In the genomic region with DNA sequence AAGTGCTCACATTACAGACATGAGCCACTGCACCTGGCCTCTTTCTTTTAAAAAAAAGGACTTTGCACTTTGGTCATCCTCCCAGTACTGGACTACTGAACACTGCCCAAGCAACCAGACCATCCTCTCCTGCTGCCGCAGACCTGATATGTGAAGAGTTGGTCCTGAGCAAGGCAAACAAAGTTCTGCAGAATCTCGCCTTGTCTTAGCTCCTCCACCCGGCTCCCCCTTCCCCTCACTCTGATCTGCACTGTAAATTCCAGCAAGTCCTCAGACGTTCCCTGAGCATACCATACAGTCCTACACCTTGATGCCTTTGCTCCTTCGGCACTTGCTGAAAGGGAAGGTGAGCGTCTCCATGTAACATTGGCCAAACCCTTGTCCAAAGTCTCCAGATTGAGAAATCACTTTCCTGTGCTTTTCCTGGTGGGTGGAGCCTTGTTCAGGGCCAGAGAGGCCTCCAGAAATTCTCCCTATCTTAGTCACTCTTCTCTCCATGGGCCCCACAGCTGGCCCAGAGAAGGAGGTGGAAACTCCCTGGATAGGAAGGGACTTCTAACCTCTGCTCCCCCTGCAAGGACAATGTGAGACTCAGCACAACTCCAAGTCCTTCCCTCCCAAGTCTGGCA, we compare ENCODE assay signal across 1 cellular context.
TF ChIP-seq lines count a peak whose summit lies in the region.

No MANE protein-coding gene starts in this region.

TF ChIP-seq in HepG2, 621 proteins besides CTCF, POLR2A, EP300 and RAD21 (continues in another document):
- TF ChIP-seq ZNF883 (CRISPR knock-in tag; IDR thresholded peaks at IDR 0.05; ENCODE audit: not compliant biosample characterization), result no peak
- no peak for TF ChIP-seq ZNF577 (CRISPR knock-in tag; IDR thresholded peaks at IDR 0.05; ENCODE audit: borderline replicate concordance, low read depth)
- TF ChIP-seq ZNF343 (CRISPR knock-in tag; IDR thresholded peaks at IDR 0.05), result no peak
- TF ChIP-seq NFE2 (CRISPR knock-in tag; IDR thresholded peaks at IDR 0.05), result no peak
- TF ChIP-seq MED1 (CRISPR knock-in tag; IDR thresholded peaks at IDR 0.05), result peak; percentile 64; the same call in 1 of the 2 replicates
- TF ChIP-seq SSRP1 (CRISPR knock-in tag; IDR thresholded peaks at IDR 0.05), result peak; percentile 40; the same call in 1 of the 2 replicates
- peak; percentile 64 for TF ChIP-seq TEAD3 (CRISPR knock-in tag; optimal IDR thresholded peaks at IDR 0.05; ENCODE audit: borderline replicate concordance)
- TF ChIP-seq NPAS2 (CRISPR knock-in tag; IDR thresholded peaks at IDR 0.05; ENCODE audit: borderline replicate concordance), result no peak
- no peak for TF ChIP-seq KLF12 (CRISPR knock-in tag; IDR thresholded peaks at IDR 0.05; ENCODE audit: borderline replicate concordance)
- TF ChIP-seq, protein P1, sequence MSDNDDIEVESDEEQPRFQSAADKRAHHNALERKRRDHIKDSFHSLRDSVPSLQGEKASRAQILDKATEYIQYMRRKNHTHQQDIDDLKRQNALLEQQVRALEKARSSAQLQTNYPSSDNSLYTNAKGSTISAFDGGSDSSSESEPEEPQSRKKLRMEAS (IDR thresholded peaks at IDR 0.05), result 0 out of 2 replicates have a peak, but pooled peaks have one; percentile 38
- 0 out of 2 replicates have a peak, but pooled peaks have one; percentile 24 for TF ChIP-seq ZNF264 (CRISPR knock-in tag; IDR thresholded peaks at IDR 0.05)
- TF ChIP-seq ZNF468 (CRISPR knock-in tag; IDR thresholded peaks at IDR 0.05), result no peak
- TF ChIP-seq HDAC2 (CRISPR knock-in tag; IDR thresholded peaks at IDR 0.05), result peak; percentile 41; the same call in 1 of the 2 replicates
- no peak for TF ChIP-seq ZNF33B (CRISPR knock-in tag; IDR thresholded peaks at IDR 0.05)
- no peak; the same call in 1 of the 2 replicates for TF ChIP-seq MYC (CRISPR knock-in tag; IDR thresholded peaks at IDR 0.05; ENCODE audit: borderline replicate concordance)
- TF ChIP-seq, protein P2, sequence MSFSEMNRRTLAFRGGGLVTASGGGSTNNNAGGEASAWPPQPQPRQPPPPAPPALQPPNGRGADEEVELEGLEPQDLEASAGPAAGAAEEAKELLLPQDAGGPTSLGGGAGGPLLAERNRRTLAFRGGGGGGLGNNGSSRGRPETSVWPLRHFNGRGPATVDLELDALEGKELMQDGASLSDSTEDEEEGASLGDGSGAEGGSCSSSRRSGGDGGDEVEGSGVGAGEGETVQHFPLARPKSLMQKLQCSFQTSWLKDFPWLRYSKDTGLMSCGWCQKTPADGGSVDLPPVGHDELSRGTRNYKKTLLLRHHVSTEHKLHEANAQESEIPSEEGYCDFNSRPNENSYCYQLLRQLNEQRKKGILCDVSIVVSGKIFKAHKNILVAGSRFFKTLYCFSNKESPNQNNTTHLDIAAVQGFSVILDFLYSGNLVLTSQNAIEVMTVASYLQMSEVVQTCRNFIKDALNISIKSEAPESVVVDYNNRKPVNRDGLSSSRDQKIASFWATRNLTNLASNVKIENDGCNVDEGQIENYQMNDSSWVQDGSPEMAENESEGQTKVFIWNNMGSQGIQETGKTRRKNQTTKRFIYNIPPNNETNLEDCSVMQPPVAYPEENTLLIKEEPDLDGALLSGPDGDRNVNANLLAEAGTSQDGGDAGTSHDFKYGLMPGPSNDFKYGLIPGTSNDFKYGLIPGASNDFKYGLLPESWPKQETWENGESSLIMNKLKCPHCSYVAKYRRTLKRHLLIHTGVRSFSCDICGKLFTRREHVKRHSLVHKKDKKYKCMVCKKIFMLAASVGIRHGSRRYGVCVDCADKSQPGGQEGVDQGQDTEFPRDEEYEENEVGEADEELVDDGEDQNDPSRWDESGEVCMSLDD (CRISPR knock-in tag; IDR thresholded peaks at IDR 0.05; ENCODE audit: borderline replicate concordance), result no peak
- TF ChIP-seq ZNF879 (CRISPR knock-in tag; IDR thresholded peaks at IDR 0.05), result no peak
- no peak for TF ChIP-seq ZNF253 (CRISPR knock-in tag; IDR thresholded peaks at IDR 0.05; ENCODE audit: borderline replicate concordance)
- TF ChIP-seq AKAP8 (CRISPR knock-in tag; IDR thresholded peaks at IDR 0.05), result no peak
- TF ChIP-seq ZNF782 (CRISPR knock-in tag; IDR thresholded peaks at IDR 0.05; ENCODE audit: borderline replicate concordance), result no peak
- TF ChIP-seq NBN (conservative IDR thresholded peaks at IDR 0.05), result no peak
- 0 out of 2 replicates have a peak, but pooled peaks have one; percentile 65 for TF ChIP-seq WIZ (CRISPR knock-in tag; IDR thresholded peaks at IDR 0.05)
- no peak for TF ChIP-seq MLLT10 (CRISPR knock-in tag; IDR thresholded peaks at IDR 0.05)
- no peak for TF ChIP-seq ZNF543 (CRISPR knock-in tag; IDR thresholded peaks at IDR 0.05)
- peak; percentile 48; the same call in 1 of the 2 replicates for TF ChIP-seq CHD4 (IDR thresholded peaks at IDR 0.05; ENCODE audit: borderline replicate concordance, low read length)
- no peak for TF ChIP-seq ZSCAN12 (CRISPR knock-in tag; IDR thresholded peaks at IDR 0.05)
- no peak for TF ChIP-seq PHB2 (IDR thresholded peaks at IDR 0.05; ENCODE audit: partially characterized antibody)
- TF ChIP-seq, protein P3, sequence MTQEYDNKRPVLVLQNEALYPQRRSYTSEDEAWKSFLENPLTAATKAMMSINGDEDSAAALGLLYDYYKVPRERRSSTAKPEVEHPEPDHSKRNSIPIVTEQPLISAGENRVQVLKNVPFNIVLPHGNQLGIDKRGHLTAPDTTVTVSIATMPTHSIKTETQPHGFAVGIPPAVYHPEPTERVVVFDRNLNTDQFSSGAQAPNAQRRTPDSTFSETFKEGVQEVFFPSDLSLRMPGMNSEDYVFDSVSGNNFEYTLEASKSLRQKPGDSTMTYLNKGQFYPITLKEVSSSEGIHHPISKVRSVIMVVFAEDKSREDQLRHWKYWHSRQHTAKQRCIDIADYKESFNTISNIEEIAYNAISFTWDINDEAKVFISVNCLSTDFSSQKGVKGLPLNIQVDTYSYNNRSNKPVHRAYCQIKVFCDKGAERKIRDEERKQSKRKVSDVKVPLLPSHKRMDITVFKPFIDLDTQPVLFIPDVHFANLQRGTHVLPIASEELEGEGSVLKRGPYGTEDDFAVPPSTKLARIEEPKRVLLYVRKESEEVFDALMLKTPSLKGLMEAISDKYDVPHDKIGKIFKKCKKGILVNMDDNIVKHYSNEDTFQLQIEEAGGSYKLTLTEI (CRISPR knock-in tag; conservative IDR thresholded peaks at IDR 0.05), result no peak
- TF ChIP-seq, protein P4, sequence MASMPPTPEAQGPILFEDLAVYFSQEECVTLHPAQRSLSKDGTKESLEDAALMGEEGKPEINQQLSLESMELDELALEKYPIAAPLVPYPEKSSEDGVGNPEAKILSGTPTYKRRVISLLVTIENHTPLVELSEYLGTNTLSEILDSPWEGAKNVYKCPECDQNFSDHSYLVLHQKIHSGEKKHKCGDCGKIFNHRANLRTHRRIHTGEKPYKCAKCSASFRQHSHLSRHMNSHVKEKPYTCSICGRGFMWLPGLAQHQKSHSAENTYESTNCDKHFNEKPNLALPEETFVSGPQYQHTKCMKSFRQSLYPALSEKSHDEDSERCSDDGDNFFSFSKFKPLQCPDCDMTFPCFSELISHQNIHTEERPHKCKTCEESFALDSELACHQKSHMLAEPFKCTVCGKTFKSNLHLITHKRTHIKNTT (CRISPR knock-in tag; IDR thresholded peaks at IDR 0.05), result no peak
- TF ChIP-seq, protein P5, sequence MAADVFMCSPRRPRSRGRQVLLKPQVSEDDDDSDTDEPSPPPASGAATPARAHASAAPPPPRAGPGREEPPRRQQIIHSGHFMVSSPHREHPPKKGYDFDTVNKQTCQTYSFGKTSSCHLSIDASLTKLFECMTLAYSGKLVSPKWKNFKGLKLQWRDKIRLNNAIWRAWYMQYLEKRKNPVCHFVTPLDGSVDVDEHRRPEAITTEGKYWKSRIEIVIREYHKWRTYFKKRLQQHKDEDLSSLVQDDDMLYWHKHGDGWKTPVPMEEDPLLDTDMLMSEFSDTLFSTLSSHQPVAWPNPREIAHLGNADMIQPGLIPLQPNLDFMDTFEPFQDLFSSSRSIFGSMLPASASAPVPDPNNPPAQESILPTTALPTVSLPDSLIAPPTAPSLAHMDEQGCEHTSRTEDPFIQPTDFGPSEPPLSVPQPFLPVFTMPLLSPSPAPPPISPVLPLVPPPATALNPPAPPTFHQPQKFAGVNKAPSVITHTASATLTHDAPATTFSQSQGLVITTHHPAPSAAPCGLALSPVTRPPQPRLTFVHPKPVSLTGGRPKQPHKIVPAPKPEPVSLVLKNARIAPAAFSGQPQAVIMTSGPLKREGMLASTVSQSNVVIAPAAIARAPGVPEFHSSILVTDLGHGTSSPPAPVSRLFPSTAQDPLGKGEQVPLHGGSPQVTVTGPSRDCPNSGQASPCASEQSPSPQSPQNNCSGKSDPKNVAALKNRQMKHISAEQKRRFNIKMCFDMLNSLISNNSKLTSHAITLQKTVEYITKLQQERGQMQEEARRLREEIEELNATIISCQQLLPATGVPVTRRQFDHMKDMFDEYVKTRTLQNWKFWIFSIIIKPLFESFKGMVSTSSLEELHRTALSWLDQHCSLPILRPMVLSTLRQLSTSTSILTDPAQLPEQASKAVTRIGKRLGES (CRISPR knock-in tag; IDR thresholded peaks at IDR 0.05; ENCODE audit: borderline replicate concordance), result no peak
- no peak for TF ChIP-seq ZNF841 (CRISPR knock-in tag; IDR thresholded peaks at IDR 0.05; ENCODE audit: borderline replicate concordance)
- peak; percentile 46; the same call in 1 of the 2 replicates for TF ChIP-seq ESRRA (CRISPR knock-in tag; IDR thresholded peaks at IDR 0.05; ENCODE audit: low read depth)
- no peak; a peak in 1 of 4 replicates for TF ChIP-seq KLF16 (CRISPR knock-in tag; IDR thresholded peaks at IDR 0.05)
- TF ChIP-seq MYNN (CRISPR knock-in tag; IDR thresholded peaks at IDR 0.05; ENCODE audit: low read depth), result no peak
- TF ChIP-seq TAF15 (IDR thresholded peaks at IDR 0.05; ENCODE audit: low read depth, low read length, poor library complexity, severe bottlenecking), result no peak
- TF ChIP-seq NR2F2 (IDR thresholded peaks at IDR 0.05; ENCODE audit: borderline replicate concordance, low read depth), result 0 out of 2 replicates have a peak, but pooled peaks have one; percentile 17
- TF ChIP-seq, protein P6, sequence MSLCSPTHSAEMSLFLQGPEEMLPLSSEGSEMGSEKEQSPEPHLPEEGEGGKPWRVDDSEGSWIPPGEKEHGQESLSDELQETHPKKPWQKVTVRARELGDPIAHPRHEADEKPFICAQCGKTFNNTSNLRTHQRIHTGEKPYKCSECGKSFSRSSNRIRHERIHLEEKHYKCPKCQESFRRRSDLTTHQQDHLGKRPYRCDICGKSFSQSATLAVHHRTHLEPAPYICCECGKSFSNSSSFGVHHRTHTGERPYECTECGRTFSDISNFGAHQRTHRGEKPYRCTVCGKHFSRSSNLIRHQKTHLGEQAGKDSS (CRISPR knock-in tag; IDR thresholded peaks at IDR 0.05; ENCODE audit: borderline replicate concordance, low read depth), result no peak
- no peak for TF ChIP-seq ZNF564 (CRISPR knock-in tag; IDR thresholded peaks at IDR 0.05)
- no peak for TF ChIP-seq SIN3B (IDR thresholded peaks at IDR 0.05; ENCODE audit: low read length)
- no peak for TF ChIP-seq ZFP62 (CRISPR knock-in tag; IDR thresholded peaks at IDR 0.05)
- no peak for TF ChIP-seq MZF1 (CRISPR knock-in tag; IDR thresholded peaks at IDR 0.05; ENCODE audit: borderline replicate concordance)
- no peak for TF ChIP-seq LCORL (IDR thresholded peaks at IDR 0.05)
- peak; percentile 54; the same call in 1 of the 2 replicates for TF ChIP-seq LCORL (CRISPR knock-in tag; IDR thresholded peaks at IDR 0.05)
- TF ChIP-seq JUND (CRISPR knock-in tag; IDR thresholded peaks at IDR 0.05), result peak; percentile 91
- no peak for TF ChIP-seq MTF1 (CRISPR knock-in tag; IDR thresholded peaks at IDR 0.05)
- no peak for TF ChIP-seq NFIB (CRISPR knock-in tag; IDR thresholded peaks at IDR 0.05; ENCODE audit: borderline replicate concordance)
- TF ChIP-seq, protein P7, sequence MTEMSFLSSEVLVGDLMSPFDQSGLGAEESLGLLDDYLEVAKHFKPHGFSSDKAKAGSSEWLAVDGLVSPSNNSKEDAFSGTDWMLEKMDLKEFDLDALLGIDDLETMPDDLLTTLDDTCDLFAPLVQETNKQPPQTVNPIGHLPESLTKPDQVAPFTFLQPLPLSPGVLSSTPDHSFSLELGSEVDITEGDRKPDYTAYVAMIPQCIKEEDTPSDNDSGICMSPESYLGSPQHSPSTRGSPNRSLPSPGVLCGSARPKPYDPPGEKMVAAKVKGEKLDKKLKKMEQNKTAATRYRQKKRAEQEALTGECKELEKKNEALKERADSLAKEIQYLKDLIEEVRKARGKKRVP (CRISPR knock-in tag; IDR thresholded peaks at IDR 0.05), result no peak
- TF ChIP-seq ZNF781 (CRISPR knock-in tag; IDR thresholded peaks at IDR 0.05; ENCODE audit: borderline replicate concordance, not compliant biosample characterization), result no peak
- TF ChIP-seq, protein P8, sequence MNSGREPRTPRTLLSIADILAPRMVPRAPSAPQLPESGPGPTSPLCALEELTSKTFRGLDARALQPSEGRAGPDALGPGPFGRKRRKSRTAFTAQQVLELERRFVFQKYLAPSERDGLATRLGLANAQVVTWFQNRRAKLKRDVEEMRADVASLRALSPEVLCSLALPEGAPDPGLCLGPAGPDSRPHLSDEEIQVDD (CRISPR knock-in tag; IDR thresholded peaks at IDR 0.05; ENCODE audit: borderline replicate concordance), result no peak
- TF ChIP-seq, protein P9, sequence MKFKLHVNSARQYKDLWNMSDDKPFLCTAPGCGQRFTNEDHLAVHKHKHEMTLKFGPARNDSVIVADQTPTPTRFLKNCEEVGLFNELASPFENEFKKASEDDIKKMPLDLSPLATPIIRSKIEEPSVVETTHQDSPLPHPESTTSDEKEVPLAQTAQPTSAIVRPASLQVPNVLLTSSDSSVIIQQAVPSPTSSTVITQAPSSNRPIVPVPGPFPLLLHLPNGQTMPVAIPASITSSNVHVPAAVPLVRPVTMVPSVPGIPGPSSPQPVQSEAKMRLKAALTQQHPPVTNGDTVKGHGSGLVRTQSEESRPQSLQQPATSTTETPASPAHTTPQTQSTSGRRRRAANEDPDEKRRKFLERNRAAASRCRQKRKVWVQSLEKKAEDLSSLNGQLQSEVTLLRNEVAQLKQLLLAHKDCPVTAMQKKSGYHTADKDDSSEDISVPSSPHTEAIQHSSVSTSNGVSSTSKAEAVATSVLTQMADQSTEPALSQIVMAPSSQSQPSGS (CRISPR knock-in tag; IDR thresholded peaks at IDR 0.05), result 0 out of 2 replicates have a peak, but pooled peaks have one; percentile 5
- TF ChIP-seq PAF1 (CRISPR knock-in tag; IDR thresholded peaks at IDR 0.05), result no peak
- TF ChIP-seq FOXK1 (CRISPR knock-in tag; IDR thresholded peaks at IDR 0.05; ENCODE audit: borderline replicate concordance, low read depth), result no peak
- no peak for TF ChIP-seq MED13 (CRISPR knock-in tag; IDR thresholded peaks at IDR 0.05)
- no peak for TF ChIP-seq ZEB1 (IDR thresholded peaks at IDR 0.05; ENCODE audit: insufficient replicate concordance, low read depth)
- no peak for TF ChIP-seq ZFP36L1 (CRISPR knock-in tag; IDR thresholded peaks at IDR 0.05)
- peak; percentile 65 for TF ChIP-seq DPF2 (CRISPR knock-in tag; IDR thresholded peaks at IDR 0.05; ENCODE audit: borderline replicate concordance, low read depth)
- TF ChIP-seq ADNP (CRISPR knock-in tag; IDR thresholded peaks at IDR 0.05), result no peak
- TF ChIP-seq RFXAP (CRISPR knock-in tag; IDR thresholded peaks at IDR 0.05; ENCODE audit: borderline replicate concordance), result 0 out of 2 replicates have a peak, but pooled peaks have one; percentile 23
- TF ChIP-seq, protein P10, sequence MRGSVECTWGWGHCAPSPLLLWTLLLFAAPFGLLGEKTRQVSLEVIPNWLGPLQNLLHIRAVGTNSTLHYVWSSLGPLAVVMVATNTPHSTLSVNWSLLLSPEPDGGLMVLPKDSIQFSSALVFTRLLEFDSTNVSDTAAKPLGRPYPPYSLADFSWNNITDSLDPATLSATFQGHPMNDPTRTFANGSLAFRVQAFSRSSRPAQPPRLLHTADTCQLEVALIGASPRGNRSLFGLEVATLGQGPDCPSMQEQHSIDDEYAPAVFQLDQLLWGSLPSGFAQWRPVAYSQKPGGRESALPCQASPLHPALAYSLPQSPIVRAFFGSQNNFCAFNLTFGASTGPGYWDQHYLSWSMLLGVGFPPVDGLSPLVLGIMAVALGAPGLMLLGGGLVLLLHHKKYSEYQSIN (CRISPR knock-in tag; IDR thresholded peaks at IDR 0.05; ENCODE audit: borderline replicate concordance), result no peak
